In the genomic region with DNA sequence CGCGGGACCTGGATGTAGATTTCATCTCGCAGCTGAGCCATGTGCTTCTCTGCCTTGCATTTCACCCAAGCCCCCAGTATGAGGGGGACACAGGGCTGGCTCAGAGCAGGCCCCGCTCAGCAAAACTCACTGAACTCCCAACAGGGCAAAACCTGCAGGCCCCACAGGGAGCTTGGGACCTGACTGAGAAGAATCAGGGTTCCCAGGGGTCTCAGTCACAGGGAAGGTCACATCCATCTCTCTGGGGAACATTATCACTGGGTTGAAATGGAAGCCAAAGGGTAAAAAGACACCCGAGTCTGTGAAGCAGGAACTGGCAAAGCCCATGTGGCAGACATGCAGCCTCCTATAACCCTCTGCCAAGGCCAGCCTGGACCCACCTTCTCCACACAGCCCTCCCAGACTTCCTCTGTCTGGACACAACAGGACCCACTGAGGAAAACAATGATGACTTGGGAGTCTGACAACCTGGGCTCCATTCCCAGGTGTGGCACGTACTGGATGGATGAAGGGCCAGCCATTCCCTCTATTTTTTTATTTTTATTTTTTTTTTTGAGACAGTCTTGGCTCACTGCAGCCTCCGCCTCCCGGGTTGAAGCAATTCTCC, we compare ENCODE assay signal across 2 cellular contexts.
TF ChIP-seq lines count a peak whose summit lies in the region.

No MANE protein-coding gene starts in this region.

TF ChIP-seq in SK-N-SH, 30 proteins besides CTCF, POLR2A, EP300 and RAD21:
- TF ChIP-seq SIN3A (IDR thresholded peaks at IDR 0.05; ENCODE audit: borderline replicate concordance, low read depth, low read length) (no peak), EZH2phosphoT487 (IDR thresholded peaks at IDR 0.05; ENCODE audit: borderline replicate concordance, low read depth) (no peak), NFIC (IDR thresholded peaks at IDR 0.05; ENCODE audit: borderline replicate concordance) (no peak), RCOR1 (IDR thresholded peaks at IDR 0.05; ENCODE audit: low read length) (no peak), JUND (IDR thresholded peaks at IDR 0.05) (no peak), FOSL2 (IDR thresholded peaks at IDR 0.05; ENCODE audit: borderline replicate concordance, low read depth) (no peak), RXRA (IDR thresholded peaks at IDR 0.05; ENCODE audit: borderline replicate concordance, low read depth) (no peak), NRF1 (IDR thresholded peaks at IDR 0.05; ENCODE audit: low read depth, low read length) (no peak), RFX5 (IDR thresholded peaks at IDR 0.05; ENCODE audit: low read length) (no peak)
- TF ChIP-seq, protein P1, sequence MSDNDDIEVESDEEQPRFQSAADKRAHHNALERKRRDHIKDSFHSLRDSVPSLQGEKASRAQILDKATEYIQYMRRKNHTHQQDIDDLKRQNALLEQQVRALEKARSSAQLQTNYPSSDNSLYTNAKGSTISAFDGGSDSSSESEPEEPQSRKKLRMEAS (IDR thresholded peaks at IDR 0.05; ENCODE audit: low read depth) = no peak

TF ChIP-seq in SK-N-SH treated with all-trans-retinoic acid at 6 μM for 48 hours, 23 proteins besides CTCF, POLR2A, EP300 and RAD21:
- TF ChIP-seq SNAI2 (CRISPR knock-in tag; IDR thresholded peaks at IDR 0.05) (no peak), ZNF8 (CRISPR knock-in tag; IDR thresholded peaks at IDR 0.05) (no peak), OSR1 (CRISPR knock-in tag; IDR thresholded peaks at IDR 0.05) (no peak), TOX (CRISPR knock-in tag; IDR thresholded peaks at IDR 0.05; ENCODE audit: borderline replicate concordance) (no peak), ZFP30 (CRISPR knock-in tag; IDR thresholded peaks at IDR 0.05) (no peak), ARNTL (CRISPR knock-in tag; IDR thresholded peaks at IDR 0.05; ENCODE audit: borderline replicate concordance, low read depth) (no peak), GLIS3 (CRISPR knock-in tag; IDR thresholded peaks at IDR 0.05) (no peak), ZFP3 (CRISPR knock-in tag; IDR thresholded peaks at IDR 0.05) (no peak), ESRRG (CRISPR knock-in tag; IDR thresholded peaks at IDR 0.05) (no peak), RARB (CRISPR knock-in tag; IDR thresholded peaks at IDR 0.05) (no peak), TCF4 (CRISPR knock-in tag; IDR thresholded peaks at IDR 0.05; ENCODE audit: borderline replicate concordance) (no peak), ZNF565 (CRISPR knock-in tag; conservative IDR thresholded peaks at IDR 0.05; ENCODE audit: low read depth) (no peak), PPARA (CRISPR knock-in tag; IDR thresholded peaks at IDR 0.05; ENCODE audit: borderline replicate concordance) (no peak), ISL1 (CRISPR knock-in tag; IDR thresholded peaks at IDR 0.05) (no peak), BACH2 (CRISPR knock-in tag; IDR thresholded peaks at IDR 0.05; ENCODE audit: borderline replicate concordance) (no peak), CSDC2 (CRISPR knock-in tag; IDR thresholded peaks at IDR 0.05) (no peak), ZNF70 (CRISPR knock-in tag; IDR thresholded peaks at IDR 0.05) (no peak)
- TF ChIP-seq, protein P2, sequence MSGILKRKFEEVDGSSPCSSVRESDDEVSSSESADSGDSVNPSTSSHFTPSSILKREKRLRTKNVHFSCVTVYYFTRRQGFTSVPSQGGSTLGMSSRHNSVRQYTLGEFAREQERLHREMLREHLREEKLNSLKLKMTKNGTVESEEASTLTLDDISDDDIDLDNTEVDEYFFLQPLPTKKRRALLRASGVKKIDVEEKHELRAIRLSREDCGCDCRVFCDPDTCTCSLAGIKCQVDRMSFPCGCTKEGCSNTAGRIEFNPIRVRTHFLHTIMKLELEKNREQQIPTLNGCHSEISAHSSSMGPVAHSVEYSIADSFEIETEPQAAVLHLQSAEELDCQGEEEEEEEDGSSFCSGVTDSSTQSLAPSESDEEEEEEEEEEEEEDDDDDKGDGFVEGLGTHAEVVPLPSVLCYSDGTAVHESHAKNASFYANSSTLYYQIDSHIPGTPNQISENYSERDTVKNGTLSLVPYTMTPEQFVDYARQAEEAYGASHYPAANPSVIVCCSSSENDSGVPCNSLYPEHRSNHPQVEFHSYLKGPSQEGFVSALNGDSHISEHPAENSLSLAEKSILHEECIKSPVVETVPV (CRISPR knock-in tag; IDR thresholded peaks at IDR 0.05) = no peak
- TF ChIP-seq, protein P3, sequence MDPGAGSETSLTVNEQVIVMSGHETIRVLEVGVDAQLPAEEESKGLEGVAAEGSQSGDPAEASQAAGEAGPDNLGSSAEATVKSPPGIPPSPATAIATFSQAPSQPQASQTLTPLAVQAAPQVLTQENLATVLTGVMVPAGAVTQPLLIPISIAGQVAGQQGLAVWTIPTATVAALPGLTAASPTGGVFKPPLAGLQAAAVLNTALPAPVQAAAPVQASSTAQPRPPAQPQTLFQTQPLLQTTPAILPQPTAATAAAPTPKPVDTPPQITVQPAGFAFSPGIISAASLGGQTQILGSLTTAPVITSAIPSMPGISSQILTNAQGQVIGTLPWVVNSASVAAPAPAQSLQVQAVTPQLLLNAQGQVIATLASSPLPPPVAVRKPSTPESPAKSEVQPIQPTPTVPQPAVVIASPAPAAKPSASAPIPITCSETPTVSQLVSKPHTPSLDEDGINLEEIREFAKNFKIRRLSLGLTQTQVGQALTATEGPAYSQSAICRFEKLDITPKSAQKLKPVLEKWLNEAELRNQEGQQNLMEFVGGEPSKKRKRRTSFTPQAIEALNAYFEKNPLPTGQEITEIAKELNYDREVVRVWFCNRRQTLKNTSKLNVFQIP (CRISPR knock-in tag; IDR thresholded peaks at IDR 0.05; ENCODE audit: borderline replicate concordance, low read depth) = no peak
- TF ChIP-seq, protein P4, sequence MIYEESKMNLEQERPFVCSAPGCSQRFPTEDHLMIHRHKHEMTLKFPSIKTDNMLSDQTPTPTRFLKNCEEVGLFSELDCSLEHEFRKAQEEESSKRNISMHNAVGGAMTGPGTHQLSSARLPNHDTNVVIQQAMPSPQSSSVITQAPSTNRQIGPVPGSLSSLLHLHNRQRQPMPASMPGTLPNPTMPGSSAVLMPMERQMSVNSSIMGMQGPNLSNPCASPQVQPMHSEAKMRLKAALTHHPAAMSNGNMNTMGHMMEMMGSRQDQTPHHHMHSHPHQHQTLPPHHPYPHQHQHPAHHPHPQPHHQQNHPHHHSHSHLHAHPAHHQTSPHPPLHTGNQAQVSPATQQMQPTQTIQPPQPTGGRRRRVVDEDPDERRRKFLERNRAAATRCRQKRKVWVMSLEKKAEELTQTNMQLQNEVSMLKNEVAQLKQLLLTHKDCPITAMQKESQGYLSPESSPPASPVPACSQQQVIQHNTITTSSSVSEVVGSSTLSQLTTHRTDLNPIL (CRISPR knock-in tag; IDR thresholded peaks at IDR 0.05; ENCODE audit: low read depth) = no peak
